In genomic region chr3:32037932-32038271, GRCh38 we compare ENCODE assay signal across 28 cellular contexts. TPM values are rescaled to one million over a fixed set of nuclear protein-coding genes. Genes with fewer than 3 reads are reported as not detected.
DNase-seq lines count a peak whose midpoint lies in the region; ATAC-seq and TF ChIP-seq lines count a peak whose summit lies in the region.
"Had no signal": no experiment of that assay in that cellular context is flagged by ENCODE, and none has a peak within 500 bp of the region (broad histone marks: within the 10 kb centered on the region; RNA-seq: fewer than 3 reads in every experiment).

No MANE protein-coding gene starts in this region.

- no peak overlapping the region for H2AFZ ChIP-seq in mesenchymal stem cell (ENCODE audit: low read depth, low read length)
- H2AFZ ChIP-seq in trophoblast cell (ENCODE audit: insufficient read depth, low read length, poor library complexity), result no peak overlapping the region

- no peak overlapping the region for H3K18ac ChIP-seq in mesenchymal stem cell (ENCODE audit: low read depth in 1 of 2, low read length in 2 of 2)
- H3K18ac ChIP-seq in trophoblast cell (ENCODE audit: low read length), result no peak overlapping the region

- whole genome bisulfite sequencing in mesenchymal stem cell, result 82% methylated on average over 3 of the region's 3 CpGs
- no CpG with 5 or more reads among the region's 3 CpGs for WGBS in trophoblast cell (ENCODE audit: extremely low coverage, insufficient coverage, insufficient read length)

- no peak overlapping the region for H3K4me3 ChIP-seq in BLaER1
- no peak overlapping the region for H3K4me3 ChIP-seq in RWPE2 (ENCODE audit: severe bottlenecking)
- H3K4me3 ChIP-seq in mesenchymal stem cell (ENCODE audit: insufficient read depth in 1 of 2, low read depth in 1 of 2, low read length in 2 of 2), result no peak overlapping the region
- no peak overlapping the region for H3K4me3 ChIP-seq in trophoblast cell (ENCODE audit: low read depth, low read length)
- H3K4me3 ChIP-seq: prostate gland, stomach, thyroid gland had no signal

- H3K4me2 ChIP-seq in BLaER1 (0 out of 2 replicates have a peak overlapping the region, but pooled peaks have one; percentile 1), mesenchymal stem cell (ENCODE audit: low read length, poor library complexity, severe bottlenecking) (no peak overlapping the region), trophoblast cell (ENCODE audit: low read length) (no peak overlapping the region)

- H2AK5ac ChIP-seq in mesenchymal stem cell (ENCODE audit: low read length, severe bottlenecking) (no peak overlapping the region), trophoblast cell (ENCODE audit: low read length) (no peak overlapping the region)

- no peak overlapping the region for H4K12ac ChIP-seq in trophoblast cell (ENCODE audit: low read depth, low read length)

- H4K20me1 ChIP-seq in BLaER1, result no peaks in the 10 kb centered on the region

- H2BK12ac ChIP-seq in mesenchymal stem cell (ENCODE audit: low read length in 2 of 2) (no peak overlapping the region), trophoblast cell (ENCODE audit: low read length) (no peak overlapping the region)

- ATAC-seq in RWPE2 (ENCODE audit: low read depth), result peak; percentile 15; the same call in 1 of the 3 replicates
- ATAC-seq in GM21447 (IDR thresholded peaks at IDR 0.05; ENCODE audit: unreplicated experiment), result no peak
- ATAC-seq in HG02759 (IDR thresholded peaks at IDR 0.05; ENCODE audit: unreplicated experiment), result no peak
- ATAC-seq: activated CD8-positive, alpha-beta T cell treated with anti-CD3 and anti-CD28 coated beads for 36 hours; HCT116; natural killer cell treated with Interleukin-12 subunit alpha and Interleukin-12 subunit beta and Interleukin-15 and Interleukin-18, amount 100 ng/mL, for 72 hours; SK-N-SH treated with all-trans-retinoic acid at 6 μM for 48 hours; T-helper 17 cell had no signal

- H2BK5ac ChIP-seq in mesenchymal stem cell (ENCODE audit: low read depth, low read length, poor library complexity, severe bottlenecking) (no peak overlapping the region), trophoblast cell (ENCODE audit: low read depth, low read length, poor library complexity) (no peak overlapping the region)

- H4K8ac ChIP-seq in mesenchymal stem cell (ENCODE audit: low read length), result no peak overlapping the region
- H4K8ac ChIP-seq in trophoblast cell (ENCODE audit: low read depth, low read length), result no peak overlapping the region

- H3K79me2 ChIP-seq in trophoblast cell (ENCODE audit: control insufficient read depth, insufficient read depth, low read length, poor library complexity), result no peaks in the 10 kb centered on the region

- H3K4me1 ChIP-seq in BLaER1, result peaks cover 9% of the 10 kb centered on the region
- peaks cover 10% of the 10 kb centered on the region for H3K4me1 ChIP-seq in RWPE2 (ENCODE audit: insufficient read depth, poor library complexity, severe bottlenecking)
- no peaks in the 10 kb centered on the region for H3K4me1 ChIP-seq in mesenchymal stem cell (ENCODE audit: control insufficient read depth, insufficient read depth, low read depth, low read length)
- peaks cover 0 to 8% of the 10 kb centered on the region in 2 experiments for H3K4me1 ChIP-seq in trophoblast cell (ENCODE audit: control insufficient read depth in 1 of 2, insufficient read depth in 2 of 2, low read length in 2 of 2)
- H3K4me1 ChIP-seq: BE2C, prostate gland, stomach, thyroid gland had no signal

- H3K4ac ChIP-seq in mesenchymal stem cell (ENCODE audit: low read depth in 1 of 2, low read length in 2 of 2) (no peak overlapping the region), trophoblast cell (ENCODE audit: low read depth, low read length) (no peak overlapping the region)

- H2BK15ac ChIP-seq in mesenchymal stem cell (ENCODE audit: low read depth, poor library complexity, severe bottlenecking), result no peak overlapping the region

- H4K91ac ChIP-seq in mesenchymal stem cell (ENCODE audit: low read length), result no peak overlapping the region
- no peak overlapping the region for H4K91ac ChIP-seq in trophoblast cell (ENCODE audit: low read depth, low read length)

- H3K9me3 ChIP-seq in BLaER1, result peaks cover 27% of the 10 kb centered on the region
- H3K9me3 ChIP-seq in RWPE2 (ENCODE audit: severe bottlenecking), result peaks cover 3% of the 10 kb centered on the region
- peaks cover 13% of the 10 kb centered on the region for H3K9me3 ChIP-seq in mesenchymal stem cell (ENCODE audit: control insufficient read depth, low read length)
- no peaks in the 10 kb centered on the region for H3K9me3 ChIP-seq in trophoblast cell (ENCODE audit: insufficient read depth, low read depth, low read length)
- H3K9me3 ChIP-seq: BE2C, prostate gland, thyroid gland had no signal

- H3K79me1 ChIP-seq in mesenchymal stem cell (replicated peaks; ENCODE audit: low read length, poor library complexity, severe bottlenecking), result no peaks in the 10 kb centered on the region
- H3K79me1 ChIP-seq in trophoblast cell (ENCODE audit: low read length), result no peaks in the 10 kb centered on the region

- H3K27ac ChIP-seq in BLaER1 (no peak overlapping the region), RWPE2 (ENCODE audit: poor library complexity, severe bottlenecking) (peak overlapping the region; percentile 20), mesenchymal stem cell (ENCODE audit: low read length, poor library complexity, severe bottlenecking) (no peak overlapping the region), trophoblast cell (ENCODE audit: low read depth, low read length) (peak overlapping the region; percentile 49)
- H3K27ac ChIP-seq: prostate gland, RWPE1, stomach, thyroid gland had no signal

- H3K14ac ChIP-seq in mesenchymal stem cell (ENCODE audit: low read length in 2 of 2) (no peak overlapping the region), trophoblast cell (ENCODE audit: low read length) (no peak overlapping the region)

- H3K27me3 ChIP-seq in BLaER1 (no peaks in the 10 kb centered on the region), RWPE2 (ENCODE audit: insufficient read depth, poor library complexity, severe bottlenecking) (no peaks in the 10 kb centered on the region), mesenchymal stem cell (ENCODE audit: control insufficient read depth in 1 of 2, insufficient read depth in 1 of 2, low read length in 2 of 2) (no peaks in the 10 kb centered on the region), trophoblast cell (ENCODE audit: insufficient read depth, low read length) (no peaks in the 10 kb centered on the region)
- H3K27me3 ChIP-seq: BE2C, stomach, thyroid gland had no signal

- H3K23ac ChIP-seq in mesenchymal stem cell (ENCODE audit: low read length in 2 of 2), result no peak overlapping the region
- H3K23ac ChIP-seq in trophoblast cell (ENCODE audit: low read length), result no peak overlapping the region

- H3K36me3 ChIP-seq in BLaER1, result no peaks in the 10 kb centered on the region
- 0 out of 2 replicates have a peak, but pooled peaks cover 2% of the 10 kb centered on the region for H3K36me3 ChIP-seq in RWPE2 (ENCODE audit: low read depth)
- no peaks in the 10 kb centered on the region for H3K36me3 ChIP-seq in mesenchymal stem cell (ENCODE audit: control insufficient read depth in 1 of 2, insufficient read depth in 2 of 2, low read depth in 1 of 2, low read length in 2 of 2)
- H3K36me3 ChIP-seq in trophoblast cell (ENCODE audit: control insufficient read depth in 1 of 2, insufficient read depth in 2 of 2, low read length in 2 of 2), result no peaks in the 10 kb centered on the region
- H3K36me3 ChIP-seq: BE2C, prostate gland, stomach, thyroid gland had no signal

- no peak for DNase-seq in RWPE2 (ENCODE audit: low spot score)
- DNase-seq in mesenchymal stem cell, result no peak
- no peak for DNase-seq in trophoblast cell
- no peak for DNase-seq in GM03348 (ENCODE audit: low spot score)
- DNase-seq in GDM1 (lab: John Stamatoyannopoulos, UW), result no peak
- DNase-seq: ACHN; activated CD4-positive, alpha-beta T cell treated with anti-CD3 and anti-CD28 coated beads for 1 hour; activated CD8-positive, alpha-beta T cell treated with anti-CD3 and anti-CD28 coated beads for 36 hours; BE2C; cortex of kidney; hippocampal formation; immature natural killer cell; NCI-H1417 treated with DMSO at 0.1 percent for 48 hours; NCI-H774; small intestine; stimulated activated CD4-positive, alpha-beta T cell treated with anti-CD3 and anti-CD28 coated beads, Interleukin-1b, Interleukin-23, amount 100 ng/mL, for 48 hours; stimulated activated CD8-positive, alpha-beta memory T cell treated with anti-CD3 and anti-CD28 coated beads, Interleukin-4, amount 100 ng/mL, for 48 hours; stomach; T-helper 17 cell; thyroid gland had no signal

- H2BK120ac ChIP-seq in mesenchymal stem cell (ENCODE audit: low read depth, low read length), result no peak overlapping the region
- no peak overlapping the region for H2BK120ac ChIP-seq in trophoblast cell (ENCODE audit: insufficient read depth, low read length, poor library complexity)

- TF ChIP-seq CTCF in RWPE2 (IDR thresholded peaks at IDR 0.05; ENCODE audit: poor library complexity, severe bottlenecking), result no peak

- H3K9ac ChIP-seq in BLaER1, result no peak overlapping the region
- H3K9ac ChIP-seq in mesenchymal stem cell (ENCODE audit: low read length), result peak overlapping the region; percentile 4
- no peak overlapping the region for H3K9ac ChIP-seq in trophoblast cell (ENCODE audit: low read length)

RNA-seq across cellular contexts. Expression of gene ZNF860, which starts 56.4 kb away (rescaled TPM):
- 0.36 TPM for polyA plus RNA-seq in mesenchymal stem cell (2013, experiment 1 of 2)
- polyA plus RNA-seq in mesenchymal stem cell (2013, experiment 2 of 2), result 0.27 TPM
- 2.2 TPM in 2 replicates for polyA plus RNA-seq in trophoblast cell (2013)
- polyA plus RNA-seq: immature natural killer cell had no signal

RNA-seq across cellular contexts. Expression of gene OSBPL10, which starts 56.8 kb away (rescaled TPM):
- polyA plus RNA-seq in mesenchymal stem cell (2013, experiment 1 of 2), result 12.0 TPM
- polyA plus RNA-seq in mesenchymal stem cell (2013, experiment 2 of 2), result 12.2 TPM
- polyA plus RNA-seq in trophoblast cell (2013), result 22.4 and 26.0 TPM in 2 replicates

Comparison
In these comparisons a context has a peak if more than half of its experiments do, and no peak if none do; other contexts are left out.
1. H3K27ac ChIP-seq: peak in RWPE2 (single experiment) and trophoblast cell (single experiment); none in BLaER1 (single experiment) and mesenchymal stem cell (single experiment).